13 cellular contexts compared by ENCODE assay signal in the genomic region with DNA sequence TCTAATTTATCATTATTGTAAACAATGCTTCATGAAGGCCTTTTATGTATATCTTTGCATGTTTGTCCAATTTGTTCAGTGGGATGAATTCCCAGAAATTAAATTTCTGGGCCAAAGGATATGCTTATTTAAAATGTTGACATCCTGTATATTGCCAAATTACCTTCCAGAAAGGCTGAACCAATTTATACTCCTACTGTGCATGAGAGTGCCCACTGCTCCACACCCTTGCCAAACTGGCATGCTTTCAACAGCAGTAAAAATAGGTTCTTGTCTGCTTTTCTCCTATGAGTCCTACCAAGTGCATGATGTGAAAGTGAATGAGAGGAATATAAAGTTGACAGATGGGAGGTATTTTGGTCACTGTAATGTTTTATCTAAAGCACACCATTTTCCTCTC.
"Had no signal": no experiment of that assay in that cellular context is flagged by ENCODE, and none has a peak within 500 bp of the region (broad histone marks: within the 10 kb centered on the region; RNA-seq: fewer than 3 reads in every experiment).

No MANE protein-coding gene starts in this region.

- H3K9me3 ChIP-seq: body of pancreas, tibial artery had no signal

- DNase-seq: activated naive CD4-positive, alpha-beta T cell treated with anti-CD3 and anti-CD28 coated beads, Interleukin-2, amount 50 U/mL, for 16 hours; activated T-cell treated with anti-CD3 and anti-CD28 coated beads, Interleukin-2, amount 50 U/mL, for 1 hour; body of pancreas; dermis blood vessel endothelial cell; erythroblast; immature natural killer cell; left cardiac atrium; naive thymus-derived CD4-positive, alpha-beta T cell; posterior cingulate gyrus; tibial artery had no signal

- H3K27ac ChIP-seq: body of pancreas, skin epidermis, tibial artery had no signal

- H3K27me3 ChIP-seq: body of pancreas, tibial artery had no signal

- H3K4me1 ChIP-seq: body of pancreas, tibial artery had no signal

- H3K36me3 ChIP-seq: tibial artery had no signal

- H3K4me3 ChIP-seq: body of pancreas, skin epidermis, tibial artery had no signal

- ATAC-seq: activated CD4-positive, CD25-positive, alpha-beta regulatory T cell treated with anti-CD3 and anti-CD28 coated beads, Interleukin-2, amount 50 U/mL, for 24 hours; body of pancreas; naive thymus-derived CD4-positive, alpha-beta T cell; stimulated activated effector memory CD8-positive, alpha-beta T cell treated with anti-CD3 and anti-CD28 coated beads, Interleukin-12 subunit alpha, Interleukin-12 subunit beta, amount 100 ng/mL, for 72 hours had no signal
